In the genomic region with DNA sequence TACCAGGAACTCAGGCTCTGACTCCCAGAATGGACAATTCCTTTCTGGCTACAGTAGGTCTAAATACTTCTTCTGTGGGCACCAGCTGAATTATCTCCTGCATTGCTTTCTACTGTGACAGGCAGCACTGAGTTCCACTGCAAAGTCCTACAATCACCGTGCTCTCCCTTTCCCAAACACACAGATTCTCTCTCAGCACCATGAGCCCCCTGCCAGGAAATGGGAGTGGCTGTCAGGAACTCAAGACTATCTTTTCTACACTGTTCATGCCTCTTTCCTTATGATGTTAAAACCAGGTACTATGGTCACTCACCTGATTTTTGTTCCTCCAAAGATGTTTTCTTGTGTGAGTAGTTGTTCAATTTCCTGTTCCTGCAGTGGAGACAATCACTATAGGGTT, we compare ENCODE assay signal across 27 cellular contexts.
"Had no signal": no experiment of that assay in that cellular context is flagged by ENCODE, and none has a peak within 500 bp of the region (broad histone marks: within the 10 kb centered on the region; RNA-seq: fewer than 3 reads in every experiment).

No MANE protein-coding gene starts in this region.

- H3K4me3 Mint-ChIP-seq: naive thymus-derived CD8-positive, alpha-beta T cell; nephron; neural crest cell; stimulated activated naive B cell treated with anti-CD40 and anti-IgM and Interleukin-4, amounts not matched to agents 10 μg/mL and 1 μg/mL and 100 μg/mL, for 72 hours; type B pancreatic cell had no signal

- H3K4me1 ChIP-seq: left ventricle myocardium inferior, pancreas, prostate gland, stomach, tibial artery, uterus had no signal

- H3K4me1 Mint-ChIP-seq: naive thymus-derived CD8-positive, alpha-beta T cell; nephron; neural crest cell; stimulated activated naive B cell treated with anti-CD40 and anti-IgM and Interleukin-4, amounts not matched to agents 10 μg/mL and 1 μg/mL and 100 μg/mL, for 72 hours had no signal

- H3K36me3 ChIP-seq: left ventricle myocardium inferior, pancreas, prostate gland, stomach, thoracic aorta, tibial artery, uterus had no signal

- H3K9me3 Mint-ChIP-seq: nephron, neural crest cell, type B pancreatic cell had no signal

- H3K9me3 ChIP-seq: left ventricle myocardium inferior, pancreas, prostate gland, stomach, thoracic aorta, tibial artery, uterus had no signal

- H3K27me3 ChIP-seq: pancreas, stomach, tibial artery, uterus had no signal

- DNase-seq: hypothalamus; islet precursor cell; left ventricle myocardium inferior; midbrain; naive thymus-derived CD8-positive, alpha-beta T cell; nucleus accumbens; pancreas; posterior cingulate gyrus; retina; right cardiac atrium; stimulated activated CD4-positive, alpha-beta T cell treated with anti-CD3 and anti-CD28 coated beads, Interleukin-12 subunit alpha, Interleukin-12 subunit beta, amount 100 ng/mL, for 4 hours; stimulated activated CD4-positive, alpha-beta T cell treated with anti-CD3 and anti-CD28 coated beads, Interleukin-15, amount 100 ng/mL, for 24 hours; stimulated activated CD4-positive, alpha-beta T cell treated with anti-CD3 and anti-CD28 coated beads, Interleukin-2, amount 100 ng/mL, for 24 hours; stimulated activated CD4-positive, alpha-beta T cell treated with anti-CD3 and anti-CD28 coated beads, Interleukin-4, amount 100 ng/mL, for 1 hour; stimulated activated naive B cell treated with anti-CD40 and anti-IgM and Interleukin-4, amounts not matched to agents 10 μg/mL and 1 μg/mL and 100 μg/mL, for 72 hours; stimulated activated naive CD8-positive, alpha-beta T cell treated with anti-CD3 and anti-CD28 coated beads, Interleukin-15, Interleukin-2, amounts not matched to agents 100 U/mL and 50 U/mL, for 24 hours; stomach; tibial artery; uterus had no signal

- H3K27ac Mint-ChIP-seq: naive thymus-derived CD8-positive, alpha-beta T cell; nephron; stimulated activated naive B cell treated with anti-CD40 and anti-IgM and Interleukin-4, amounts not matched to agents 10 μg/mL and 1 μg/mL and 100 μg/mL, for 72 hours; type B pancreatic cell had no signal

- H3K27ac ChIP-seq: left ventricle myocardium inferior, pancreas, prostate gland, skin epidermis, stomach, thoracic aorta, tibial artery, uterus had no signal

- H3K27me3 Mint-ChIP-seq: naive thymus-derived CD8-positive, alpha-beta T cell; stimulated activated naive B cell treated with anti-CD40 and anti-IgM and Interleukin-4, amounts not matched to agents 10 μg/mL and 1 μg/mL and 100 μg/mL, for 72 hours; type B pancreatic cell had no signal

- H3K4me3 ChIP-seq: left ventricle myocardium inferior, lung, pancreas, prostate gland, skin epidermis, stomach, thoracic aorta, tibial artery, uterus had no signal

- ATAC-seq: naive thymus-derived CD8-positive, alpha-beta T cell; pancreas; right cardiac atrium; sciatic nerve; stimulated activated naive B cell treated with anti-CD40 and anti-IgM and Interleukin-4, amounts not matched to agents 10 μg/mL and 1 μg/mL and 100 μg/mL, for 72 hours; stimulated activated naive CD8-positive, alpha-beta T cell treated with anti-CD3 and anti-CD28 coated beads, Interleukin-15, Interleukin-2, amounts not matched to agents 100 U/mL and 50 U/mL, for 24 hours had no signal

- H3K36me3 Mint-ChIP-seq: stimulated activated naive B cell treated with anti-CD40 and anti-IgM and Interleukin-4, amounts not matched to agents 10 μg/mL and 1 μg/mL and 100 μg/mL, for 72 hours; type B pancreatic cell had no signal
